ENCODE assay signal across 29 cellular contexts in the genomic region with DNA sequence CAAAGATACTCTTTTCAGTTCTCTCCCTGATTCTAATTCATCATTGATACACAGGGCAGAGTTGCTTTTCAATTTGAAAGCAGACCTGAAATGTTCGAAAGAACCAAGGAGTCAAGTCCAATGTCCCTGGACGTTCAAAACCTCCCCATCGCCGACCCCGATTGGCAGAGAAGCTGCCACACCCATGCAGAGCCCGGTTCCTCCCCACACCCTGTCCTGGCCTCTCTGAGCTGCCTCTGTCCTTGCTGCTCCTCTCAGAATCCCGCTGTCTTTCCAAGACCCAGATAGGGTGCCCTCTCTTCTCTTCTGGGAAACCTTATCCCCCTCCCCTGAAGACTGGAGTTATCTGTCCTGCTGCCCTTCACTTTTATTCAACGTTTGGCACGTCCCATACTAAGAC.
"Had no signal": no experiment of that assay in that cellular context is flagged by ENCODE, and none has a peak within 500 bp of the region (broad histone marks: within the 10 kb centered on the region; RNA-seq: fewer than 3 reads in every experiment).

No MANE protein-coding gene starts in this region.

- H3K27ac Mint-ChIP-seq: endodermal cell; naive thymus-derived CD4-positive, alpha-beta T cell; stimulated activated memory B cell treated with anti-CD40 and anti-IgM and Interleukin-4, amounts not matched to agents 10 μg/mL and 1 μg/mL and 100 μg/mL, for 72 hours; type B pancreatic cell had no signal

- H3K27ac ChIP-seq: dorsolateral prefrontal cortex, epithelial cell of prostate, gastroesophageal sphincter, heart right ventricle, left lung, neutrophil, prostate gland, sigmoid colon, spleen, testis, tibial artery had no signal

- H3K9me3 Mint-ChIP-seq: endodermal cell, nephron, type B pancreatic cell had no signal

- ATAC-seq: esophagus mucosa; gastroesophageal sphincter; heart right ventricle; left cardiac atrium; left lung; naive thymus-derived CD4-positive, alpha-beta T cell; right cardiac atrium; stimulated activated memory B cell treated with anti-CD40 and anti-IgM and Interleukin-4, amounts not matched to agents 10 μg/mL and 1 μg/mL and 100 μg/mL, for 72 hours; stimulated activated naive CD8-positive, alpha-beta T cell treated with anti-CD3 and anti-CD28 coated beads, Interleukin-15, Interleukin-2, amounts not matched to agents 100 U/mL and 50 U/mL, for 24 hours had no signal

- H3K36me3 Mint-ChIP-seq: naive thymus-derived CD4-positive, alpha-beta T cell; type B pancreatic cell had no signal

- H3K27me3 ChIP-seq: gastroesophageal sphincter, heart right ventricle, left lung, neutrophil, sigmoid colon, spleen, testis, tibial artery had no signal

- H3K4me3 ChIP-seq: dorsolateral prefrontal cortex, gastroesophageal sphincter, heart right ventricle, left lung, prostate gland, sigmoid colon, spleen, testis, tibial artery had no signal

- H3K4me3 Mint-ChIP-seq: endodermal cell; naive thymus-derived CD4-positive, alpha-beta T cell; nephron; stimulated activated memory B cell treated with anti-CD40 and anti-IgM and Interleukin-4, amounts not matched to agents 10 μg/mL and 1 μg/mL and 100 μg/mL, for 72 hours; type B pancreatic cell had no signal

- DNase-seq: cortex of kidney; dorsolateral prefrontal cortex; effector CD4-positive, alpha-beta T cell; endodermal cell; foreskin fibroblast; glutamatergic neuron; heart right ventricle; hippocampal formation; left cardiac atrium; left lung; mesendoderm; midbrain; naive thymus-derived CD4-positive, alpha-beta T cell; right cardiac atrium; sigmoid colon; spleen; stimulated activated CD4-positive, alpha-beta T cell treated with anti-CD3 and anti-CD28 coated beads, Interleukin-4, amount 100 ng/mL, for 4 hours; stimulated activated naive CD8-positive, alpha-beta T cell treated with anti-CD3 and anti-CD28 coated beads, Interleukin-15, Interleukin-2, amounts not matched to agents 100 U/mL and 50 U/mL, for 24 hours; substantia nigra; testis; tibial artery had no signal

- H3K4me1 ChIP-seq: gastroesophageal sphincter, prostate gland, testis, tibial artery had no signal

- H3K27me3 Mint-ChIP-seq: stimulated activated memory B cell treated with anti-CD40 and anti-IgM and Interleukin-4, amounts not matched to agents 10 μg/mL and 1 μg/mL and 100 μg/mL, for 72 hours; type B pancreatic cell had no signal

- H3K4me1 Mint-ChIP-seq: nephron; stimulated activated memory B cell treated with anti-CD40 and anti-IgM and Interleukin-4, amounts not matched to agents 10 μg/mL and 1 μg/mL and 100 μg/mL, for 72 hours had no signal

- H3K9me3 ChIP-seq: gastroesophageal sphincter, neutrophil, prostate gland, sigmoid colon, testis, tibial artery had no signal

- H3K36me3 ChIP-seq: gastroesophageal sphincter, heart right ventricle, left lung, neutrophil, prostate gland, sigmoid colon, spleen, tibial artery had no signal
